Comparison of ENCODE assay signal across 15 cellular contexts in the genomic region with DNA sequence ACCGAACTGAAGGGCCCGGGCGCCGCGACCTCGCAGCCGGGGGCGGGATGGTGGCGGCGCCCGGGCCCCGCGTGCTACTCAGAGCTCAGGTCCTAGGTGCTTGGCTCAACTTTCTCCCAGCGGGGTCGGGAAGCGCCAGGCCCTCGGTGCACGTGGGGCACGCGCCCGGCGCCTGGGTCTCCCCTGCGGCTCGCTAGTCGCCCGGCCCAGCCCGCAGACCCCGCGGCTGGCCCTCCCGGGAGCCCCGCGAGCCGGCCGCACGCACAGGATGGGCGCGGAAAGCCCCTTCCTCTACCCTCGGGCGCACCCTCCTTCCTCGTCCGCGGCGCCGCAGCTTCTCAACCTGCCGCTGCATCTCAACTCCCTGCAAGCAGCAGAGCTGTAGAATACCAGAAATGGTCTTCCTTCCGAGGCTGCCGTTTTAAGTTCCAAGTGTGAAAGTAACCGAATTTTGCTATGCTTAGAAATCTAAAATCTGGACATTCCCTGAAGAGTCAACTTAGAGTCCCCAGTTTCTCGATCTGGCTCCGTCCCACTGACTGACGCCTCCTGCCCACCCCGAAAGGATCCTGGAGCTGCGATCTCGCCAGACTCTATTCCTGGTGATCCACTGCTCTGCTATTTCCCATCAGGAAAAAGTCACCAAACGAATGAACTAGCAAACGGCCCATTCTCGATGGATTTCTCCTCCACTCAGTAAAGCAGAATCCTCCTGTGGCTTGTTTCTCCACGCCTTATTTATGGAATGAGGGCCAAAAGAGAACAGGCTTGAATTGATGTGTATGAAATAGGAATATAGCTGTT. TPM values are rescaled to one million over a fixed set of nuclear protein-coding genes. Genes with fewer than 3 reads are reported as not detected.
DNase-seq lines count a peak whose midpoint lies in the region; ATAC-seq, FAIRE-seq and TF ChIP-seq lines count a peak whose summit lies in the region.
"Had no signal": no experiment of that assay in that cellular context is flagged by ENCODE, and none has a peak within 500 bp of the region (broad histone marks: within the 10 kb centered on the region; RNA-seq: fewer than 3 reads in every experiment).

No MANE protein-coding gene starts in this region.

- no peak for FAIRE-seq in urothelium cell line (lab: Jason Lieb, UNC)

- no peak overlapping the region for H3K9ac ChIP-seq in iPS-15b (ENCODE audit: low read depth, low read length)
- no peak overlapping the region for H3K9ac ChIP-seq in smooth muscle cell (ENCODE audit: low read depth)

- H3K36me3 Mint-ChIP-seq in activated CD8-positive, alpha-beta memory T cell treated with anti-CD3 and anti-CD28 coated beads, Interleukin-2, amount 10 ng/mL, durations not matched to agents 7 days and 5 days, result peaks cover 31% of the 10 kb centered on the region
- H3K36me3 Mint-ChIP-seq in activated T-helper 1 cell treated with anti-CD3 and anti-CD28 coated beads, Interleukin-12 subunit alpha, Interleukin-12 subunit beta, Interleukin-2, Interleukin-4 antibody, amounts not matched to agents 30 ng/mL and 10 ng/mL and 1 ng/mL, durations not matched to agents 14 hours and 24 hours and 36 hours (ENCODE audit: low read depth), result peaks cover 31% of the 10 kb centered on the region

- H3K4me3 ChIP-seq in iPS-15b (ENCODE audit: low read depth, low read length) (peak overlapping the region; percentile 45), smooth muscle cell (no peak overlapping the region)

- H3K9me3 Mint-ChIP-seq in activated CD8-positive, alpha-beta memory T cell treated with anti-CD3 and anti-CD28 coated beads, Interleukin-2, amount 10 ng/mL, durations not matched to agents 7 days and 5 days (ENCODE audit: low read depth), result no peaks in the 10 kb centered on the region
- H3K9me3 Mint-ChIP-seq in activated T-helper 1 cell treated with anti-CD3 and anti-CD28 coated beads, Interleukin-12 subunit alpha, Interleukin-12 subunit beta, Interleukin-2, Interleukin-4 antibody, amounts not matched to agents 30 ng/mL and 10 ng/mL and 1 ng/mL, durations not matched to agents 14 hours and 24 hours and 36 hours, result no peaks in the 10 kb centered on the region
- H3K9me3 Mint-ChIP-seq: T-cell had no signal

- no peak for DNase-seq in activated CD8-positive, alpha-beta memory T cell treated with anti-CD3 and anti-CD28 coated beads, Interleukin-2, amount 10 ng/mL, durations not matched to agents 7 days and 5 days
- DNase-seq in activated CD8-positive, alpha-beta memory T cell treated with anti-CD3 and anti-CD28 coated beads for 24 hours, result no peak
- DNase-seq in activated T-helper 1 cell treated with anti-CD3 and anti-CD28 coated beads, Interleukin-12 subunit alpha, Interleukin-12 subunit beta, Interleukin-2, Interleukin-4 antibody, amounts not matched to agents 30 ng/mL and 10 ng/mL and 1 ng/mL, durations not matched to agents 14 hours and 24 hours and 36 hours (ENCODE audit: low spot score), result no peak
- no peak for DNase-seq in smooth muscle cell (lab: John Stamatoyannopoulos, UW; ENCODE audit: unreplicated experiment)
- no peak for DNase-seq in KG1 (lab: John Stamatoyannopoulos, UW)
- no peak for DNase-seq in urothelium cell line (ENCODE audit: low spot score)
- no peak for DNase-seq in SKM-1 (lab: John Stamatoyannopoulos, UW; ENCODE audit: unreplicated experiment)
- DNase-seq: cerebellar nuclear complex, DMS79, NCI-H1417 had no signal

- H2AFZ ChIP-seq in smooth muscle cell (ENCODE audit: low read depth), result no peak overlapping the region

- H4K20me1 ChIP-seq in smooth muscle cell (ENCODE audit: low read depth), result peaks cover 40% of the 10 kb centered on the region

- H3K79me2 ChIP-seq in smooth muscle cell (ENCODE audit: low read depth), result no peaks in the 10 kb centered on the region

- H3F3A ChIP-seq in smooth muscle cell (ENCODE audit: low read depth), result peaks cover 2% of the 10 kb centered on the region

- no peak overlapping the region for H3K27ac Mint-ChIP-seq in activated CD8-positive, alpha-beta memory T cell treated with anti-CD3 and anti-CD28 coated beads, Interleukin-2, amount 10 ng/mL, durations not matched to agents 7 days and 5 days
- no peak overlapping the region for H3K27ac Mint-ChIP-seq in activated T-helper 1 cell treated with anti-CD3 and anti-CD28 coated beads, Interleukin-12 subunit alpha, Interleukin-12 subunit beta, Interleukin-2, Interleukin-4 antibody, amounts not matched to agents 30 ng/mL and 10 ng/mL and 1 ng/mL, durations not matched to agents 14 hours and 24 hours and 36 hours
- H3K27ac Mint-ChIP-seq: T-cell had no signal

- intact Hi-C loops in activated T-helper 1 cell treated with anti-CD3 and anti-CD28 coated beads, Interleukin-12 subunit alpha, Interleukin-12 subunit beta, Interleukin-2, Interleukin-4 antibody, amounts not matched to agents 30 ng/mL and 10 ng/mL and 1 ng/mL, durations not matched to agents 14 hours and 24 hours and 36 hours (cut with micrococcal nuclease), result loop anchor here (2.0 to 10.0 kb wide), 3 partner anchors 155 to 1183 kb away; no protein-coding TSS in a partner anchor

- H3K36me3 ChIP-seq in iPS-15b (ENCODE audit: control insufficient read depth, insufficient read depth, low read length) (no peaks in the 10 kb centered on the region), smooth muscle cell (ENCODE audit: low read depth) (no peaks in the 10 kb centered on the region)

- WGBS in smooth muscle cell (ENCODE audit: low lambda C conversion rate), result 5% methylated on average over 57 of the region's 58 CpGs

- H3K27me3 ChIP-seq in iPS-15b (ENCODE audit: control insufficient read depth, insufficient read depth, low read length) (peaks cover 60% of the 10 kb centered on the region), smooth muscle cell (ENCODE audit: low read depth) (peaks cover 90% of the 10 kb centered on the region)

- peak overlapping the region; percentile 26 for H3K4me3 Mint-ChIP-seq in activated CD8-positive, alpha-beta memory T cell treated with anti-CD3 and anti-CD28 coated beads, Interleukin-2, amount 10 ng/mL, durations not matched to agents 7 days and 5 days
- H3K4me3 Mint-ChIP-seq in activated T-helper 1 cell treated with anti-CD3 and anti-CD28 coated beads, Interleukin-12 subunit alpha, Interleukin-12 subunit beta, Interleukin-2, Interleukin-4 antibody, amounts not matched to agents 30 ng/mL and 10 ng/mL and 1 ng/mL, durations not matched to agents 14 hours and 24 hours and 36 hours, result peak overlapping the region; percentile 28

- no peak for ATAC-seq in activated CD8-positive, alpha-beta memory T cell treated with anti-CD3 and anti-CD28 coated beads, Interleukin-2, amount 10 ng/mL, durations not matched to agents 7 days and 5 days

- no peaks in the 10 kb centered on the region for H3K4me1 ChIP-seq in iPS-15b (ENCODE audit: control insufficient read depth, insufficient read depth, low read length)
- H3K4me1 ChIP-seq in smooth muscle cell (ENCODE audit: low read depth), result peaks cover 6% of the 10 kb centered on the region

- no peak for TF ChIP-seq CTCF in smooth muscle cell (IDR thresholded peaks at IDR 0.05; ENCODE audit: borderline replicate concordance, insufficient read depth, poor library complexity, severe bottlenecking)

- peak overlapping the region; percentile 77 for H3K4me2 ChIP-seq in smooth muscle cell

- peaks cover 19% of the 10 kb centered on the region for H3K4me1 Mint-ChIP-seq in activated CD8-positive, alpha-beta memory T cell treated with anti-CD3 and anti-CD28 coated beads, Interleukin-2, amount 10 ng/mL, durations not matched to agents 7 days and 5 days
- peaks cover 28% of the 10 kb centered on the region for H3K4me1 Mint-ChIP-seq in activated T-helper 1 cell treated with anti-CD3 and anti-CD28 coated beads, Interleukin-12 subunit alpha, Interleukin-12 subunit beta, Interleukin-2, Interleukin-4 antibody, amounts not matched to agents 30 ng/mL and 10 ng/mL and 1 ng/mL, durations not matched to agents 14 hours and 24 hours and 36 hours (ENCODE audit: low read depth)

- CTCF ChIA-PET in activated CD8-positive, alpha-beta memory T cell treated with anti-CD3 and anti-CD28 coated beads, Interleukin-2, amount 10 ng/mL, durations not matched to agents 7 days and 5 days (lab: Charles Lee), result interaction anchor here (0.8 to 2.9 kb wide), 3 partner anchors 76 to 155 kb away, joined by 3 to 21 read pairs (median 3); no protein-coding TSS in a partner anchor

- H3K9me3 ChIP-seq in iPS-15b (ENCODE audit: control insufficient read depth, insufficient read depth, low read length) (no peaks in the 10 kb centered on the region), smooth muscle cell (replicated peaks; ENCODE audit: low read depth) (no peaks in the 10 kb centered on the region)

- peaks cover 48% of the 10 kb centered on the region for H3K27me3 Mint-ChIP-seq in activated CD8-positive, alpha-beta memory T cell treated with anti-CD3 and anti-CD28 coated beads, Interleukin-2, amount 10 ng/mL, durations not matched to agents 7 days and 5 days
- peaks cover 46% of the 10 kb centered on the region for H3K27me3 Mint-ChIP-seq in activated T-helper 1 cell treated with anti-CD3 and anti-CD28 coated beads, Interleukin-12 subunit alpha, Interleukin-12 subunit beta, Interleukin-2, Interleukin-4 antibody, amounts not matched to agents 30 ng/mL and 10 ng/mL and 1 ng/mL, durations not matched to agents 14 hours and 24 hours and 36 hours (ENCODE audit: insufficient read depth)

- H3K27ac ChIP-seq in smooth muscle cell (ENCODE audit: low read depth), result no peak overlapping the region

RNA-seq across cellular contexts. Expression of a gene that starts 5.6 kb away (rescaled TPM):
- total RNA-seq in activated CD8-positive, alpha-beta memory T cell treated with anti-CD3 and anti-CD28 coated beads, Interleukin-2, amount 10 ng/mL, durations not matched to agents 7 days and 5 days, result not detected
- not detected in 2 replicates for total RNA-seq in activated T-helper 1 cell treated with anti-CD3 and anti-CD28 coated beads, Interleukin-12 subunit alpha, Interleukin-12 subunit beta, Interleukin-2, Interleukin-4 antibody, amounts not matched to agents 30 ng/mL and 10 ng/mL and 1 ng/mL, durations not matched to agents 14 hours and 24 hours and 36 hours
- not detected in 2 replicates for total RNA-seq in smooth muscle cell
- polyA plus RNA-seq in smooth muscle cell, result not detected in 2 replicates
- total RNA-seq: liver, pulmonary artery endothelial cell, T-cell, temporal lobe had no signal
- polyA plus RNA-seq: liver had no signal
